ENCODE assay signal across 9 cellular contexts in genomic region chr11:17851697-17852096, GRCh38.
"Had no signal": no experiment of that assay in that cellular context is flagged by ENCODE, and none has a peak within 500 bp of the region (broad histone marks: within the 10 kb centered on the region; RNA-seq: fewer than 3 reads in every experiment).

No MANE protein-coding gene starts in this region.

- H3K9me3 ChIP-seq: HAP-1 had no signal

- H3K36me3 ChIP-seq: HAP-1 had no signal

- H3K4me3 ChIP-seq: GM23248, HAP-1 had no signal

- H3K27ac ChIP-seq: GM23248, HL-60 had no signal

- H3K4me1 ChIP-seq: HAP-1 had no signal

- H2AFZ ChIP-seq: GM23248 had no signal

- FAIRE-seq: HepG2 had no signal

- H3K9ac ChIP-seq: GM23248 had no signal

- DNase-seq: GM23248, GOT3, H7, HFFc6, KBM-7 had no signal

- ATAC-seq: HCT116, HepG2 had no signal
